19 cellular contexts compared by ENCODE assay signal in genomic region chr1:116290920-116291465, GRCh38.
"Had no signal": no experiment of that assay in that cellular context is flagged by ENCODE, and none has a peak within 500 bp of the region (broad histone marks: within the 10 kb centered on the region; RNA-seq: fewer than 3 reads in every experiment).

No MANE protein-coding gene starts in this region.

- H3K27me3 ChIP-seq: colonic mucosa, gastrocnemius medialis, right lobe of liver, transverse colon had no signal

- DNase-seq: colonic mucosa; dermis blood vessel endothelial cell; erythroblast; gastrocnemius medialis; heart right ventricle; hypothalamus; mucosa of descending colon; natural killer cell; retina; right lobe of liver; stimulated activated CD4-positive, alpha-beta T cell treated with anti-CD3 and anti-CD28 coated beads, Interleukin-2, amount 100 ng/mL, for 24 hours; stimulated activated CD4-positive, alpha-beta T cell treated with anti-CD3 and anti-CD28 coated beads, Interleukin-4, amount 100 ng/mL, for 4 hours; stimulated activated naive B cell treated with anti-CD40 and anti-IgM and Interleukin-4, amounts not matched to agents 10 μg/mL and 1 μg/mL and 100 μg/mL, for 72 hours; stimulated activated naive CD8-positive, alpha-beta T cell treated with anti-CD3 and anti-CD28 coated beads, Interleukin-15, amount 100 ng/mL, for 72 hours; transverse colon had no signal

- H3K4me3 ChIP-seq: colonic mucosa, gastrocnemius medialis, heart right ventricle, mucosa of descending colon, right lobe of liver, thoracic aorta, transverse colon had no signal

- H3K36me3 Mint-ChIP-seq: natural killer cell; stimulated activated naive B cell treated with anti-CD40 and anti-IgM and Interleukin-4, amounts not matched to agents 10 μg/mL and 1 μg/mL and 100 μg/mL, for 72 hours had no signal

- H3K27ac ChIP-seq: colonic mucosa, gastrocnemius medialis, heart right ventricle, right lobe of liver, thoracic aorta, transverse colon had no signal

- H3K36me3 ChIP-seq: colonic mucosa, gastrocnemius medialis, heart right ventricle, right lobe of liver, thoracic aorta, transverse colon had no signal

- H3K27me3 Mint-ChIP-seq: stimulated activated naive CD8-positive, alpha-beta T cell treated with anti-CD3 and anti-CD28 coated beads, Interleukin-15, amount 100 ng/mL, for 72 hours had no signal

- H3K4me3 Mint-ChIP-seq: natural killer cell; neural crest cell; stimulated activated naive B cell treated with anti-CD40 and anti-IgM and Interleukin-4, amounts not matched to agents 10 μg/mL and 1 μg/mL and 100 μg/mL, for 72 hours; stimulated activated naive CD8-positive, alpha-beta T cell treated with anti-CD3 and anti-CD28 coated beads, Interleukin-15, amount 100 ng/mL, for 72 hours had no signal

- ATAC-seq: gastrocnemius medialis; heart right ventricle; left lobe of liver; mucosa of descending colon; natural killer cell; stimulated activated naive B cell treated with anti-CD40 and anti-IgM and Interleukin-4, amounts not matched to agents 10 μg/mL and 1 μg/mL and 100 μg/mL, for 72 hours; stimulated activated naive CD8-positive, alpha-beta T cell treated with anti-CD3 and anti-CD28 coated beads, Interleukin-15, amount 100 ng/mL, for 72 hours had no signal

- H3K9me3 Mint-ChIP-seq: natural killer cell; neural crest cell; stimulated activated naive B cell treated with anti-CD40 and anti-IgM and Interleukin-4, amounts not matched to agents 10 μg/mL and 1 μg/mL and 100 μg/mL, for 72 hours had no signal

- H3K27ac Mint-ChIP-seq: natural killer cell; progenitor cell of endocrine pancreas; stimulated activated naive B cell treated with anti-CD40 and anti-IgM and Interleukin-4, amounts not matched to agents 10 μg/mL and 1 μg/mL and 100 μg/mL, for 72 hours; stimulated activated naive CD8-positive, alpha-beta T cell treated with anti-CD3 and anti-CD28 coated beads, Interleukin-15, amount 100 ng/mL, for 72 hours had no signal

- H3K4me1 Mint-ChIP-seq: neural crest cell; stimulated activated naive CD8-positive, alpha-beta T cell treated with anti-CD3 and anti-CD28 coated beads, Interleukin-15, amount 100 ng/mL, for 72 hours had no signal

- H3K4me1 ChIP-seq: colonic mucosa, heart right ventricle, transverse colon had no signal

- H3K9me3 ChIP-seq: colonic mucosa, gastrocnemius medialis, heart right ventricle, mucosa of descending colon, right lobe of liver, thoracic aorta, transverse colon had no signal
